17 cellular contexts compared by ENCODE assay signal in the genomic region with DNA sequence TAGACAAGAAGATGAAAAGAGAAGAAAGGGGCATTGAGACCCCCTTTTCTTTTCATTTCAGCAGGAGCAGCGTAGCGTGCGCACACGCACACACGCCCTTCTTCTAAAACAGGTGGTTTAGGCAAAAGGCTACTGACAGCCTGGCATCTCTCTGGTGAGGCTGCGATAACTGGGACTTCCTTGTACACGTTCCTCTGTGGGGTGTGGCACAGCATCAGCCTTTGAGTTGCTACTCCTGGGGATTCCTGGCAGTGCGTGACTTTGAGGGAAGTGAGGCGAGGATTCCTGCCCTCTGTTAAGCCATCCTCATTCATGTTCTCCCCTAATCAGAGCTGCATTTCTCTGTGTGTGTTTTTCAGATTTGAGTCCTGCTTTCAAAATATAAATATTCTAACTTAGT.
DNase-seq lines count a peak whose midpoint lies in the region; ATAC-seq, FAIRE-seq and TF ChIP-seq lines count a peak whose summit lies in the region.
"Had no signal": no experiment of that assay in that cellular context is flagged by ENCODE, and none has a peak within 500 bp of the region (broad histone marks: within the 10 kb centered on the region; RNA-seq: fewer than 3 reads in every experiment).

No MANE protein-coding gene starts in this region.

- peaks cover 5% of the 10 kb centered on the region for H3K27me3 Mint-ChIP-seq in neural progenitor cell (ENCODE audit: insufficient read depth, low read depth)

- no peaks in the 10 kb centered on the region for H3K36me3 Mint-ChIP-seq in neural progenitor cell
- H3K36me3 Mint-ChIP-seq: memory B cell had no signal

- DNase-seq in LHCN-M2 (ENCODE audit: low read depth) (peak; percentile 72), endothelial cell of umbilical vein (ENCODE audit: low read depth, low spot score) (no peak), neural progenitor cell (ENCODE audit: low spot score) (no peak), NCI-H2227 (lab: John Stamatoyannopoulos, UW; ENCODE audit: unreplicated experiment) (no peak)
- no peak for DNase-seq in activated CD8-positive, alpha-beta memory T cell treated with anti-CD3 and anti-CD28 coated beads for 24 hours
- DNase-seq: activated CD4-positive, alpha-beta T cell treated with anti-CD3 and anti-CD28 coated beads, Interleukin-2, amount 50 U/mL, for 4 hours; DMS79 treated with DMSO at 0.1 percent for 48 hours; heart right ventricle; T-helper 2 cell had no signal

- H3K9ac ChIP-seq in BLaER1 (no peak overlapping the region), endothelial cell of umbilical vein (replicated peaks; ENCODE audit: extremely low read depth, insufficient read depth, low read length) (no peak overlapping the region), neural progenitor cell (no peak overlapping the region)

- H3K79me2 ChIP-seq in endothelial cell of umbilical vein (ENCODE audit: control insufficient read depth, insufficient read depth, low read length), result no peaks in the 10 kb centered on the region
- no peaks in the 10 kb centered on the region for H3K79me2 ChIP-seq in neural progenitor cell (ENCODE audit: low read depth)

- no peak for FAIRE-seq in endothelial cell of umbilical vein (lab: Jason Lieb, UNC)
- FAIRE-seq: GM12891 had no signal

- H3K4me2 ChIP-seq in BLaER1, result peak overlapping the region; percentile 83
- no peak overlapping the region for H3K4me2 ChIP-seq in endothelial cell of umbilical vein (ENCODE audit: insufficient read depth, low read length)
- peak overlapping the region; percentile 27 for H3K4me2 ChIP-seq in neural progenitor cell

- H3K36me3 ChIP-seq in BLaER1 (no peaks in the 10 kb centered on the region), endothelial cell of umbilical vein (ENCODE audit: control insufficient read depth in 2 of 2, extremely low read depth in 1 of 2, insufficient read depth in 2 of 2, low read length in 2 of 2) (no peaks in the 10 kb centered on the region), neural progenitor cell (no peaks in the 10 kb centered on the region)
- H3K36me3 ChIP-seq: heart right ventricle, Peyer's patch had no signal

- no TSS peak for BruUV-seq in endothelial cell of umbilical vein (replicated peaks; lab: Mats Ljungman, UMichigan)

- no peaks in the 10 kb centered on the region for H3K9me3 ChIP-seq in BLaER1
- no peaks in the 10 kb centered on the region for H3K9me3 ChIP-seq in endothelial cell of umbilical vein (replicated peaks; ENCODE audit: control insufficient read depth, insufficient read depth, low read length)
- H3K9me3 ChIP-seq in neural progenitor cell (ENCODE audit: low read depth), result no peaks in the 10 kb centered on the region
- H3K9me3 ChIP-seq: heart right ventricle, Peyer's patch had no signal

- H2AFZ ChIP-seq in endothelial cell of umbilical vein (ENCODE audit: low read depth, low read length) (peak overlapping the region; percentile 26), neural progenitor cell (replicated peaks) (no peak overlapping the region)

- CTCF ChIA-PET in endothelial cell of umbilical vein (lab: Charles Lee), result interaction anchor here (0.9 kb wide), 1 partner anchor 9 kb away, joined by 3 read pairs; no protein-coding TSS in a partner anchor

- H3K4me1 ChIP-seq in BLaER1, result peaks cover 59% of the 10 kb centered on the region
- H3K4me1 ChIP-seq in endothelial cell of umbilical vein (ENCODE audit: control insufficient read depth, extremely low read depth, insufficient read depth, low read length), result no peaks in the 10 kb centered on the region
- peaks cover 20% of the 10 kb centered on the region for H3K4me1 ChIP-seq in neural progenitor cell
- H3K4me1 ChIP-seq: Peyer's patch had no signal

- H3K27me3 ChIP-seq in BLaER1 (no peaks in the 10 kb centered on the region), endothelial cell of umbilical vein (ENCODE audit: control insufficient read depth in 2 of 2, insufficient read depth in 2 of 2, low read length in 2 of 2) (no peaks in the 10 kb centered on the region), neural progenitor cell (no peaks in the 10 kb centered on the region)
- H3K27me3 ChIP-seq: heart right ventricle, Peyer's patch had no signal

- peak overlapping the region; percentile 78; the same call in 1 of the 2 replicates for H3K27ac ChIP-seq in BLaER1
- H3K27ac ChIP-seq in endothelial cell of umbilical vein (ENCODE audit: insufficient read depth, low read depth, low read length), result no peak overlapping the region
- no peak overlapping the region for H3K27ac ChIP-seq in neural progenitor cell
- H3K27ac ChIP-seq: heart right ventricle, Peyer's patch had no signal

- H3K4me1 Mint-ChIP-seq in neural progenitor cell, result peaks cover 26% of the 10 kb centered on the region
- H3K4me1 Mint-ChIP-seq: B cell, memory B cell had no signal

- no peaks in the 10 kb centered on the region for H3K9me1 ChIP-seq in endothelial cell of umbilical vein (replicated peaks; ENCODE audit: control insufficient read depth, extremely low read depth, insufficient read depth, low read length)

- peaks cover 7% of the 10 kb centered on the region for H3F3A ChIP-seq in neural progenitor cell (ENCODE audit: low read depth)

- ATAC-seq in HG02763 (IDR thresholded peaks at IDR 0.05; ENCODE audit: unreplicated experiment) (no peak), GM19023 (IDR thresholded peaks at IDR 0.05; ENCODE audit: unreplicated experiment) (no peak)

- dilution Hi-C loops in endothelial cell of umbilical vein (cut with MboI; ENCODE audit: extremely low pct_ligation_motif_present, low sequenced_read_pairs), result no loop called here

- TF ChIP-seq POLR2A in endothelial cell of umbilical vein (IDR thresholded peaks at IDR 0.05; ENCODE audit: low read depth, low read length), result no peak

- peak overlapping the region; percentile 37 for H3K27ac Mint-ChIP-seq in neural progenitor cell
- H3K27ac Mint-ChIP-seq: activated T-helper 2 cell treated with anti-CD3 and anti-CD28 coated beads, Interferon-gamma antibody, Interleukin-2, Interleukin-4, amounts not matched to agents 10 μg/mL and 5 μg/mL and 100 μg/mL, durations not matched to agents 14 hours and 24 hours and 36 hours; B cell; memory B cell had no signal

- POLR2A ChIA-PET in endothelial cell of umbilical vein (lab: Charles Lee), result no interaction called here

- intact Hi-C loops in endothelial cell of umbilical vein (cut with micrococcal nuclease), result no loop called here

- H4K20me1 ChIP-seq in BLaER1 (no peaks in the 10 kb centered on the region), endothelial cell of umbilical vein (replicated peaks; ENCODE audit: control insufficient read depth, extremely low read depth, insufficient read depth, low read length) (no peaks in the 10 kb centered on the region), neural progenitor cell (ENCODE audit: low read depth) (no peaks in the 10 kb centered on the region)

- H3K4me3 ChIP-seq in BLaER1 (no peak overlapping the region), endothelial cell of umbilical vein (replicated peaks in 1 of 3; ENCODE audit: insufficient read depth in 1 of 3, low read depth in 1 of 3, low read length in 3 of 3) (no peak overlapping the region), neural progenitor cell (no peak overlapping the region)
- H3K4me3 ChIP-seq: heart right ventricle, Peyer's patch had no signal

- H3K4me3 Mint-ChIP-seq in neural progenitor cell, result no peak overlapping the region
- H3K4me3 Mint-ChIP-seq: B cell, memory B cell had no signal

- TF ChIP-seq CTCF in endothelial cell of umbilical vein (IDR thresholded peaks at IDR 0.05; ENCODE audit: extremely low read depth in 1 of 2, insufficient read depth in 1 of 2, low read depth in 1 of 2, low read length in 2 of 2), result no peak
- TF ChIP-seq CTCF in neural progenitor cell (IDR thresholded peaks at IDR 0.05), result no peak

- peaks cover 2% of the 10 kb centered on the region for H3K9me3 Mint-ChIP-seq in neural progenitor cell
- H3K9me3 Mint-ChIP-seq: activated T-helper 2 cell treated with anti-CD3 and anti-CD28 coated beads, Interferon-gamma antibody, Interleukin-2, Interleukin-4, amounts not matched to agents 10 μg/mL and 5 μg/mL and 100 μg/mL, durations not matched to agents 14 hours and 24 hours and 36 hours; memory B cell had no signal

TF ChIP-seq in endothelial cell of umbilical vein, 7 proteins besides CTCF, POLR2A, EP300 and RAD21:
- TF ChIP-seq FOS (IDR thresholded peaks at IDR 0.05; ENCODE audit: borderline replicate concordance, insufficient read depth, low read length) (no peak), EZH2 (IDR thresholded peaks at IDR 0.05; ENCODE audit: borderline replicate concordance, low read depth, low read length, severe bottlenecking) (no peak), MYC (IDR thresholded peaks at IDR 0.05; ENCODE audit: low read depth, low read length) (no peak), GATA2 (IDR thresholded peaks at IDR 0.05; ENCODE audit: insufficient read depth, insufficient read length, low read depth, low read length) (no peak), POLR2AphosphoS5 (IDR thresholded peaks at IDR 0.05; ENCODE audit: insufficient read depth, low read depth, low read length) (no peak), JUN (IDR thresholded peaks at IDR 0.05; ENCODE audit: borderline replicate concordance, insufficient read depth, insufficient read length, low read depth) (no peak)
- TF ChIP-seq, protein P1, sequence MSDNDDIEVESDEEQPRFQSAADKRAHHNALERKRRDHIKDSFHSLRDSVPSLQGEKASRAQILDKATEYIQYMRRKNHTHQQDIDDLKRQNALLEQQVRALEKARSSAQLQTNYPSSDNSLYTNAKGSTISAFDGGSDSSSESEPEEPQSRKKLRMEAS (IDR thresholded peaks at IDR 0.05; ENCODE audit: insufficient read depth, insufficient read length), result no peak
